8 cellular contexts compared by ENCODE assay signal in the genomic region with DNA sequence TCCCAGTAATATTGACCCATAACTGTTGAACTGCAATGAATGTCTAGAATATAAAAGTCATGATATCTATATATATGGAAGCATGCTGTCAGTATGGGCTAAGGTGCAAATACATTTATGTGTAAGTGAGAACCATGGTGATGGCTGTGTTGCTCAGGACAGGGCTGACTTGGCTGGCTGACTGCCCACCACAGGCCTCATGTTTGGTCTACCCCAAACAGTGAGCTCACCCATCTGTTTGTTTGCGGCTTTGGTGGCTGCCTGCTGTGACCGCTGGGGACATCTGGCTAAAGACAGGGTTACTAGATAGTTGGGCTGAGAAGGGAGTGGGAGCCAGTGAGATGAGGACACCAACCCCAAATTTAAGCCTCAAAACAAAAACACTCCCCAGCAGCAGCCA. TPM values are rescaled to one million over a fixed set of nuclear protein-coding genes. Genes with fewer than 3 reads are reported as not detected.
DNase-seq lines count a peak whose midpoint lies in the region; ATAC-seq, FAIRE-seq and TF ChIP-seq lines count a peak whose summit lies in the region.

No MANE protein-coding gene starts in this region.

- peaks cover 97% of the 10 kb centered on the region for H3K79me2 ChIP-seq in keratinocyte (ENCODE audit: control insufficient read depth, insufficient read depth, low read length)

- peaks cover 2% of the 10 kb centered on the region for H3K9me1 ChIP-seq in keratinocyte (ENCODE audit: control insufficient read depth, extremely low read depth, insufficient read depth, low read length)

- ATAC-seq in GM18517 (IDR thresholded peaks at IDR 0.05; ENCODE audit: unreplicated experiment) (peak; percentile 56), HG02885 (IDR thresholded peaks at IDR 0.05; ENCODE audit: poor library complexity, unreplicated experiment) (peak; percentile 70)

- no peak for TF ChIP-seq CTCF in keratinocyte (optimal IDR thresholded peaks at IDR 0.05 in 1 of 3, IDR thresholded peaks at IDR 0.05 in 1 of 3, conservative IDR thresholded peaks at IDR 0.05 in 1 of 3; ENCODE audit: extremely low read depth in 1 of 3, insufficient read depth in 2 of 3, low read length in 3 of 3)

- no peak overlapping the region for H2AFZ ChIP-seq in keratinocyte (ENCODE audit: control insufficient read depth, low read length)

- dilution Hi-C loops in keratinocyte (cut with MboI; ENCODE audit: extremely low pct_ligation_motif_present, low sequenced_read_pairs), result no loop called here

- peaks cover 44% of the 10 kb centered on the region for H4K20me1 ChIP-seq in keratinocyte (ENCODE audit: control insufficient read depth, extremely low read depth, insufficient read depth, low read length)

- no peak overlapping the region for H3K4me3 ChIP-seq in SJSA1
- H3K4me3 ChIP-seq in keratinocyte (ENCODE audit: control insufficient read depth in 2 of 3, extremely low read depth in 1 of 3, insufficient read depth in 2 of 3, low read depth in 1 of 3, low read length in 3 of 3), result peak overlapping the region; percentile 13 to 92 (median 18)

- in situ Hi-C loops in ACHN (cut with HindIII; ENCODE audit: low pct_ligation_motif_present, low pct_unique_long_range_greater_than_20kb, low sequenced_read_pairs), result no loop called here

- H3K9me3 ChIP-seq in SJSA1 (replicated peaks) (no peaks in the 10 kb centered on the region), keratinocyte (ENCODE audit: control insufficient read depth, low read depth, low read length) (no peaks in the 10 kb centered on the region)

- FAIRE-seq in keratinocyte (lab: Jason Lieb, UNC), result no peak

- H3K4me1 ChIP-seq in SJSA1 (replicated peaks) (peaks cover 70% of the 10 kb centered on the region), keratinocyte (ENCODE audit: control insufficient read depth, extremely low read depth, insufficient read depth, low read length) (peaks cover 59% of the 10 kb centered on the region)

- no peaks in the 10 kb centered on the region for H3K27me3 ChIP-seq in SJSA1 (replicated peaks)
- no peaks in the 10 kb centered on the region for H3K27me3 ChIP-seq in keratinocyte (ENCODE audit: control insufficient read depth, extremely low read depth, insufficient read depth, low read length)

- peak overlapping the region; percentile 77 for H3K27ac ChIP-seq in SJSA1
- H3K27ac ChIP-seq in keratinocyte (ENCODE audit: control insufficient read depth, insufficient read depth, low read length), result peak overlapping the region; percentile 95

- H3K36me3 ChIP-seq in SJSA1 (peaks cover 74% of the 10 kb centered on the region), keratinocyte (ENCODE audit: control insufficient read depth in 2 of 2, extremely low read depth in 1 of 2, insufficient read depth in 2 of 2, low read length in 2 of 2) (peaks cover 24 to 36% of the 10 kb centered on the region in 2 experiments)

- H3K9ac ChIP-seq in keratinocyte (ENCODE audit: control insufficient read depth, extremely low read depth, insufficient read depth, low read length), result peak overlapping the region; percentile 16

- peak overlapping the region; percentile 99 for H3K4me2 ChIP-seq in keratinocyte (ENCODE audit: control insufficient read depth, extremely low read depth, insufficient read depth, low read depth, low read length)

- peak; percentile 9 for DNase-seq in ACHN
- DNase-seq in SJSA1 (ENCODE audit: low read depth in 1 of 2, low spot score in 2 of 2), result peak; percentile 83 to 92
- no peak for DNase-seq in keratinocyte (ENCODE audit: low read depth, low spot score)
- DNase-seq in GOT3 (lab: John Stamatoyannopoulos, UW), result no peak
- no peak for DNase-seq in iPS-NIHi11 (ENCODE audit: low spot score)
- DNase-seq in germinal center (ENCODE audit: low spot score), result no peak

RNA-seq across cellular contexts. Expression of gene CD44, which starts 6.3 kb away (rescaled TPM):
- 102 and 121 TPM in 2 replicates for total RNA-seq in SJSA1 (2014; rRNA removed; shearing (Covaris generic))
- 1,621 to 2,271 TPM (median 2,038 TPM) in 3 replicates for polyA plus RNA-seq in keratinocyte
- polyA plus RNA-seq in keratinocyte (2011; ENCODE audit: low read depth), result 1,899 TPM
- 704 and 1,157 TPM in 2 replicates for polyA plus RNA-seq in keratinocyte (2011; cell fraction: cytosol; rRNA removed)
- polyA plus RNA-seq in keratinocyte (2011; cell fraction: nucleus; rRNA removed), result 3,164 and 3,631 TPM in 2 replicates
- polyA plus RNA-seq in keratinocyte (2012; ENCODE audit: low replicate concordance), result 637 and 1,345 TPM in 2 replicates
- polyA minus RNA-seq in keratinocyte, result 1,693 to 2,971 TPM (median 2,836 TPM) in 3 replicates
- 1,343 TPM for polyA minus RNA-seq in keratinocyte (2011; cell fraction: cytosol; rRNA and poly(A)+ RNA removed)
- polyA minus RNA-seq in keratinocyte (2011; cell fraction: nucleus; rRNA and poly(A)+ RNA removed), result 2,671 and 5,354 TPM in 2 replicates

Comparison
In these comparisons a context has a peak if more than half of its experiments do, and no peak if none do; other contexts are left out.
1. DNase-seq: peak in ACHN (single experiment) and SJSA1 (2 of 2); none in keratinocyte (single experiment), GOT3 (single experiment), iPS-NIHi11 (single experiment) and germinal center (single experiment).